9 cellular contexts compared by ENCODE assay signal in genomic region chr9:89701221-89701798, GRCh38.
DNase-seq lines count a peak whose midpoint lies in the region; ATAC-seq and FAIRE-seq lines count a peak whose summit lies in the region.
"Had no signal": no experiment of that assay in that cellular context is flagged by ENCODE, and none has a peak within 500 bp of the region (broad histone marks: within the 10 kb centered on the region; RNA-seq: fewer than 3 reads in every experiment).

No MANE protein-coding gene starts in this region.

- in situ Hi-C loops in G401 (cut with HindIII; ENCODE audit: low sequenced_read_pairs) = no loop called here

- ATAC-seq in HG03135 (IDR thresholded peaks at IDR 0.05; ENCODE audit: unreplicated experiment) = peak; percentile 73

- no peak for FAIRE-seq in urothelium cell line (lab: Jason Lieb, UNC)

- DNase-seq in GM19240 (ENCODE audit: insufficient read length, low spot score) = peak; percentile 55
- DNase-seq in activated CD8-positive, alpha-beta memory T cell treated with anti-CD3 and anti-CD28 coated beads, Interleukin-2, amount 50 U/mL, for 48 hours = peak; percentile 82
- DNase-seq in stimulated activated CD4-positive, alpha-beta T cell treated with anti-CD3 and anti-CD28 coated beads, Interleukin-15, amount 100 ng/mL, for 48 hours (ENCODE audit: low read depth in 2 of 2) = peak; percentile 55 to 65
- no peak for DNase-seq in Ammon's horn (ENCODE audit: low spot score)
- no peak for DNase-seq in hippocampal formation (lab: John Stamatoyannopoulos, UW)
- no peak for DNase-seq in G401 (ENCODE audit: low spot score)
- DNase-seq in urothelium cell line (ENCODE audit: low spot score) = no peak
- DNase-seq: heart left ventricle had no signal

Comparison
In these comparisons a context has a peak if more than half of its experiments do, and no peak if none do; other contexts are left out.
1. DNase-seq: peak in GM19240 (single experiment), activated CD8-positive, alpha-beta memory T cell treated with anti-CD3 and anti-CD28 coated beads, Interleukin-2, amount 50 U/mL, for 48 hours (single experiment) and stimulated activated CD4-positive, alpha-beta T cell treated with anti-CD3 and anti-CD28 coated beads, Interleukin-15, amount 100 ng/mL, for 48 hours (2 of 2); none in Ammon's horn (single experiment), hippocampal formation (0 of 2), G401 (single experiment) and urothelium cell line (single experiment).